13 cellular contexts compared by ENCODE assay signal in the genomic region with DNA sequence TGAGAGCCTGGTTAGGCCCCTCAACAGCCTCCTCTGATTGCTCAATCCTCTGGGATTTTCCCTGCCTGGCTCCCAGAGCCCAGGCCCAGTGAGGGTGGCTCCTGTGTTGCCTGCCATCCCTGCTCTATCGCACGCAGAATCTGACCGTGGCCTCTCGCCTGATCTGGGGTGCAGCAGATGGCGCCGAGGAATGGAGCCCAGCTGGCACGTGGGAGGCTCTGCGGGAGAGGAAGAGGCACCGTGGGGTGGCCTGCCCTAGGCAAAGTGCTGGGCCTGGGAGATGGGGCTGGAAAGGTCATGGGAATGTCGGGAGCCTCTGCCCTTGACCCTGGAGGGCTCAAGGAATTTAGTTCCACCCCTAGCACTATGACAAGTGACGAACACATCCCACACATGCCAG. TPM values are rescaled to one million over a fixed set of nuclear protein-coding genes. Genes with fewer than 3 reads are reported as not detected.
DNase-seq lines count a peak whose midpoint lies in the region; ATAC-seq lines count a peak whose summit lies in the region.
"Had no signal": no experiment of that assay in that cellular context is flagged by ENCODE, and none has a peak within 500 bp of the region (broad histone marks: within the 10 kb centered on the region; RNA-seq: fewer than 3 reads in every experiment).

No MANE protein-coding gene starts in this region.

- peak overlapping the region; percentile 13 for H3K27ac ChIP-seq in angular gyrus (ENCODE audit: low read depth, low read length)
- H3K27ac ChIP-seq: A549, C4-2B had no signal

- ATAC-seq in GM18907 (IDR thresholded peaks at IDR 0.05; ENCODE audit: unreplicated experiment) (no peak), HG03378 (IDR thresholded peaks at IDR 0.05; ENCODE audit: unreplicated experiment) (no peak)
- ATAC-seq: A549, GM12878, GM23338, K562 had no signal

- in situ Hi-C loops in G401 (cut with HindIII; ENCODE audit: low sequenced_read_pairs): no loop called here

- peak; percentile 81 for DNase-seq in G401 (ENCODE audit: low spot score)
- DNase-seq in left kidney (ENCODE audit: low read depth, low spot score): peak; percentile 14
- no peak for DNase-seq in NOMO-1 treated with DMSO at 0.1 percent for 48 hours (lab: John Stamatoyannopoulos, UW; ENCODE audit: unreplicated experiment)
- DNase-seq: BE2C; CD4-positive, alpha-beta memory T cell had no signal

RNA-seq across cellular contexts. Expression of gene SV2B, which starts 10.3 kb away (rescaled TPM):
- not detected in 2 replicates for total RNA-seq in G401 (2014; rRNA removed; shearing (Covaris generic))
